ENCODE assay signal across 12 cellular contexts in the genomic region with DNA sequence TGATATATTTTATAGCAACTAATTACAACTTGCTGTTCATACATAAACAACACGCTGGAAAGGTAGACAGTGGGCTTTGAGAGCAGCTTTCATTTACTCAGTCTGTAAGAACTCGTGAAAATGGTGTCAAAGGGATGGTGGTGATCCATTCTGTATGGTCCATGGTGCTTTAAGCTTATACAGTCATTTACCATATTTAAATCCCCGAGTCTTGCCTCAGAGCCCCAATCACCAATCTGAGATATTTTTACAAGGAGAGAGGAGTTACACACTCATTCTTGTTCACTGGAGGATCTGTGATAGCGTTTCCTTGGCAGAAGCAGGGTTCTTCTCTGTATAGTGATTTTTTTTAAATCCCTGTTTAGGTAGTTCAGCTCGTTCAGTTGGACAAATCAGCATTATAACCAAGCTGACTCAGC.
DNase-seq lines count a peak whose midpoint lies in the region; ATAC-seq and TF ChIP-seq lines count a peak whose summit lies in the region.
"Had no signal": no experiment of that assay in that cellular context is flagged by ENCODE, and none has a peak within 500 bp of the region (broad histone marks: within the 10 kb centered on the region; RNA-seq: fewer than 3 reads in every experiment).

No MANE protein-coding gene starts in this region.

- peak; percentile 16 for ATAC-seq in sciatic nerve
- no peak for ATAC-seq in HG02798 (IDR thresholded peaks at IDR 0.05; ENCODE audit: poor library complexity, unreplicated experiment)
- ATAC-seq: stimulated activated naive CD8-positive, alpha-beta T cell treated with anti-CD3 and anti-CD28 coated beads, Interleukin-15, amount 100 ng/mL, for 72 hours had no signal

- DNase-seq in G401 (ENCODE audit: low spot score): peak; percentile 65
- peak; percentile 25 for DNase-seq in fibroblast of villous mesenchyme (ENCODE audit: low read depth)
- no peak for DNase-seq in sciatic nerve (ENCODE audit: low spot score)
- no peak for DNase-seq in NAMALWA (ENCODE audit: low spot score)
- no peak for DNase-seq in activated naive CD4-positive, alpha-beta T cell treated with Interleukin-2 at 50 U/mL for 16 hours
- DNase-seq in glutamatergic neuron: no peak
- DNase-seq: CD8-positive, alpha-beta memory T cell; H7; NCI-H2171; stimulated activated naive CD8-positive, alpha-beta T cell treated with anti-CD3 and anti-CD28 coated beads, Interleukin-15, amount 100 ng/mL, for 72 hours had no signal

- no peak overlapping the region for H3K4me3 Mint-ChIP-seq in glutamatergic neuron (ENCODE audit: unreplicated experiment)
- H3K4me3 Mint-ChIP-seq: CD8-positive, alpha-beta memory T cell; stimulated activated naive CD8-positive, alpha-beta T cell treated with anti-CD3 and anti-CD28 coated beads, Interleukin-15, amount 100 ng/mL, for 72 hours had no signal

- H3K4me3 ChIP-seq in fibroblast of villous mesenchyme (ENCODE audit: low read depth, low read length): peak overlapping the region; percentile 19

- intact Hi-C loops in sciatic nerve (cut with DNase I): no loop called here

- no peak overlapping the region for H3K27ac Mint-ChIP-seq in glutamatergic neuron (ENCODE audit: unreplicated experiment)
- H3K27ac Mint-ChIP-seq: CD8-positive, alpha-beta memory T cell; stimulated activated naive CD8-positive, alpha-beta T cell treated with anti-CD3 and anti-CD28 coated beads, Interleukin-15, amount 100 ng/mL, for 72 hours had no signal

- H3K27ac ChIP-seq in VCaP: peak overlapping the region; percentile 95

- H3K9me3 Mint-ChIP-seq in glutamatergic neuron (ENCODE audit: unreplicated experiment): no peaks in the 10 kb centered on the region
- H3K9me3 Mint-ChIP-seq: stimulated activated naive CD8-positive, alpha-beta T cell treated with anti-CD3 and anti-CD28 coated beads, Interleukin-15, amount 100 ng/mL, for 72 hours had no signal

- TF ChIP-seq CTCF in VCaP (conservative IDR thresholded peaks at IDR 0.05) (no peak), fibroblast of villous mesenchyme (IDR thresholded peaks at IDR 0.05; ENCODE audit: insufficient read depth, low read depth, low read length) (no peak), glutamatergic neuron (IDR thresholded peaks at IDR 0.05; ENCODE audit: partially characterized antibody, unreplicated experiment) (no peak)

- H3K4me1 Mint-ChIP-seq in glutamatergic neuron (ENCODE audit: low read depth, unreplicated experiment): peaks cover 10% of the 10 kb centered on the region
- H3K4me1 Mint-ChIP-seq: CD8-positive, alpha-beta memory T cell; stimulated activated naive CD8-positive, alpha-beta T cell treated with anti-CD3 and anti-CD28 coated beads, Interleukin-15, amount 100 ng/mL, for 72 hours had no signal

- no peaks in the 10 kb centered on the region for H3K36me3 Mint-ChIP-seq in glutamatergic neuron (ENCODE audit: unreplicated experiment)
- H3K36me3 Mint-ChIP-seq: CD8-positive, alpha-beta memory T cell had no signal

- no peaks in the 10 kb centered on the region for H3K27me3 Mint-ChIP-seq in glutamatergic neuron (ENCODE audit: unreplicated experiment)
- H3K27me3 Mint-ChIP-seq: CD8-positive, alpha-beta memory T cell; stimulated activated naive CD8-positive, alpha-beta T cell treated with anti-CD3 and anti-CD28 coated beads, Interleukin-15, amount 100 ng/mL, for 72 hours had no signal

- in situ Hi-C loops in G401 (cut with HindIII; ENCODE audit: low sequenced_read_pairs): no loop called here

Comparison
In these comparisons a context has a peak if more than half of its experiments do, and no peak if none do; other contexts are left out.
1. DNase-seq: peak in G401 (single experiment) and fibroblast of villous mesenchyme (single experiment); none in sciatic nerve (single experiment), NAMALWA (single experiment), activated naive CD4-positive, alpha-beta T cell treated with Interleukin-2 at 50 U/mL for 16 hours (single experiment) and glutamatergic neuron (single experiment).